In the genomic region with DNA sequence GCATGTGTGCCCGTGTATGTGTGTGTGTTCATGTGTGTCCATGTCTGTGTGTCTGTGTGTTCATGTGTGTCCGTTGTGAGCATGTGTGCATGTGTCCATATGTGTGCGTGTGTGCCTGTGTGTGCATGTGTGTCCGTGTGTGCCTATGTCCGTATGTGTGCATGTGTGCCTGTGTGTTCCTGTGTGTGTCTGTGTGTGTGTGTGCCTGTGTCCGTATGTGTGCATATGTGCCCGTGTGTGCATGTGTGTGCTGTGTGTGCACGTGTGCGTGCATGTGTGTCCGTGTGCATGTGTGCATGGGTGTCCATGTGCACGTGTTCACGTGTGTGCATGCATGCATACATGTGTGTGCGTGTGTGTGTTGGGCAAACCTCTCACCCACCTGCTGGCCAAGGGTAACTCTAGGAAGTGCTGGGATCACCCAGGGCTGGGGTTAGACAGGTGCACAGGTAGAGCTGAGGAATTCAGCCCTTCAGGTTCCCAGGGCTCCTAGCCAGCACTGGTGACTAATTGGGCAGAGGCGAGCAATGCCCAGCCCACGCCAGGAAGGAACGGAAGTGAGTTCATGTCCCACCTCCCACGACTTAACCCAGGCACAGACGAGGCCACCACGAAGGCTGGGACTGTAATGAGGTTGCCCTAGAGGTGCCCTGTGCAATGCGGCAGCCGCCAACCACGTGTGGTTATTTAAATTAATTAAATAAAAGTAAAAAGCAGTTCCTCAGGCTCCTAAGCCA, we compare ENCODE assay signal across 1 cellular context.
TF ChIP-seq lines count a peak whose summit lies in the region.

No MANE protein-coding gene starts in this region.

TF ChIP-seq in GM12878, 131 proteins besides CTCF, POLR2A, EP300 and RAD21 (continues in another document):
- TF ChIP-seq ETV6 (conservative IDR thresholded peaks at IDR 0.05 in 1 of 2, IDR thresholded peaks at IDR 0.05 in 1 of 2; ENCODE audit: borderline replicate concordance in 1 of 2, low read depth in 1 of 2): no peak
- TF ChIP-seq NR2C1 (IDR thresholded peaks at IDR 0.05): no peak
- peak; percentile 57 for TF ChIP-seq NR2F1 (conservative IDR thresholded peaks at IDR 0.05)
- TF ChIP-seq, protein P1, sequence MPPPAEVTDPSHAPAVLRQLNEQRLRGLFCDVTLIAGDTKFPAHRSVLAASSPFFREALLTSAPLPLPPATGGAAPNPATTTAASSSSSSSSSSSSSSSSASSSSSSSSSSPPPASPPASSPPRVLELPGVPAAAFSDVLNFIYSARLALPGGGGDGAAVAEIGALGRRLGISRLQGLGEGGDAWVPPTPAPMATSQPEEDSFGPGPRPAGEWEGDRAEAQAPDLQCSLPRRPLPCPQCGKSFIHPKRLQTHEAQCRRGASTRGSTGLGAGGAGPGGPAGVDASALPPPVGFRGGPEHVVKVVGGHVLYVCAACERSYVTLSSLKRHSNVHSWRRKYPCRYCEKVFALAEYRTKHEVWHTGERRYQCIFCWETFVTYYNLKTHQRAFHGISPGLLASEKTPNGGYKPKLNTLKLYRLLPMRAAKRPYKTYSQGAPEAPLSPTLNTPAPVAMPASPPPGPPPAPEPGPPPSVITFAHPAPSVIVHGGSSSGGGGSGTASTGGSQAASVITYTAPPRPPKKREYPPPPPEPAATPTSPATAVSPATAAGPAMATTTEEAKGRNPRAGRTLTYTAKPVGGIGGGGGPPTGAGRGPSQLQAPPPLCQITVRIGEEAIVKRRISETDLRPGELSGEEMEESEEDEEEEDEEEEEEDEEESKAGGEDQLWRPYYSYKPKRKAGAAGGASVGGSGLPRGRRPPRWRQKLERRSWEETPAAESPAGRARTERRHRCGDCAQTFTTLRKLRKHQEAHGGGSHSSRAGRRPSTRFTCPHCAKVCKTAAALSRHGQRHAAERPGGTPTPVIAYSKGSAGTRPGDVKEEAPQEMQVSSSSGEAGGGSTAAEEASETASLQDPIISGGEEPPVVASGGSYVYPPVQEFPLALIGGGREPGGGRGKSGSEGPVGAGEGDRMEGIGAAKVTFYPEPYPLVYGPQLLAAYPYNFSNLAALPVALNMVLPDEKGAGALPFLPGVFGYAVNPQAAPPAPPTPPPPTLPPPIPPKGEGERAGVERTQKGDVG (CRISPR knock-in tag; IDR thresholded peaks at IDR 0.05): no peak
- peak in 1 of 2 experiments; percentile 12; a peak in 1 of 4 replicates for TF ChIP-seq BHLHE40 (IDR thresholded peaks at IDR 0.05; ENCODE audit: borderline replicate concordance in 1 of 2, low read depth in 2 of 2, low read length in 1 of 2)
- TF ChIP-seq RELA (IDR thresholded peaks at IDR 0.05; ENCODE audit: borderline replicate concordance, partially characterized antibody): no peak
- TF ChIP-seq SMAD5 (IDR thresholded peaks at IDR 0.05; ENCODE audit: low read depth): no peak
- TF ChIP-seq ZNF24 (IDR thresholded peaks at IDR 0.05): no peak
- no peak for TF ChIP-seq WRNIP1 (IDR thresholded peaks at IDR 0.05; ENCODE audit: borderline replicate concordance, low read depth, low read length)
- TF ChIP-seq, protein P2, sequence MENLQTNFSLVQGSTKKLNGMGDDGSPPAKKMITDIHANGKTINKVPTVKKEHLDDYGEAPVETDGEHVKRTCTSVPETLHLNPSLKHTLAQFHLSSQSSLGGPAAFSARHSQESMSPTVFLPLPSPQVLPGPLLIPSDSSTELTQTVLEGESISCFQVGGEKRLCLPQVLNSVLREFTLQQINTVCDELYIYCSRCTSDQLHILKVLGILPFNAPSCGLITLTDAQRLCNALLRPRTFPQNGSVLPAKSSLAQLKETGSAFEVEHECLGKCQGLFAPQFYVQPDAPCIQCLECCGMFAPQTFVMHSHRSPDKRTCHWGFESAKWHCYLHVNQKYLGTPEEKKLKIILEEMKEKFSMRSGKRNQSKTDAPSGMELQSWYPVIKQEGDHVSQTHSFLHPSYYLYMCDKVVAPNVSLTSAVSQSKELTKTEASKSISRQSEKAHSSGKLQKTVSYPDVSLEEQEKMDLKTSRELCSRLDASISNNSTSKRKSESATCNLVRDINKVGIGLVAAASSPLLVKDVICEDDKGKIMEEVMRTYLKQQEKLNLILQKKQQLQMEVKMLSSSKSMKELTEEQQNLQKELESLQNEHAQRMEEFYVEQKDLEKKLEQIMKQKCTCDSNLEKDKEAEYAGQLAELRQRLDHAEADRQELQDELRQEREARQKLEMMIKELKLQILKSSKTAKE (IDR thresholded peaks at IDR 0.05; ENCODE audit: low read depth, poor library complexity, severe bottlenecking): no peak
- TF ChIP-seq, protein P3, sequence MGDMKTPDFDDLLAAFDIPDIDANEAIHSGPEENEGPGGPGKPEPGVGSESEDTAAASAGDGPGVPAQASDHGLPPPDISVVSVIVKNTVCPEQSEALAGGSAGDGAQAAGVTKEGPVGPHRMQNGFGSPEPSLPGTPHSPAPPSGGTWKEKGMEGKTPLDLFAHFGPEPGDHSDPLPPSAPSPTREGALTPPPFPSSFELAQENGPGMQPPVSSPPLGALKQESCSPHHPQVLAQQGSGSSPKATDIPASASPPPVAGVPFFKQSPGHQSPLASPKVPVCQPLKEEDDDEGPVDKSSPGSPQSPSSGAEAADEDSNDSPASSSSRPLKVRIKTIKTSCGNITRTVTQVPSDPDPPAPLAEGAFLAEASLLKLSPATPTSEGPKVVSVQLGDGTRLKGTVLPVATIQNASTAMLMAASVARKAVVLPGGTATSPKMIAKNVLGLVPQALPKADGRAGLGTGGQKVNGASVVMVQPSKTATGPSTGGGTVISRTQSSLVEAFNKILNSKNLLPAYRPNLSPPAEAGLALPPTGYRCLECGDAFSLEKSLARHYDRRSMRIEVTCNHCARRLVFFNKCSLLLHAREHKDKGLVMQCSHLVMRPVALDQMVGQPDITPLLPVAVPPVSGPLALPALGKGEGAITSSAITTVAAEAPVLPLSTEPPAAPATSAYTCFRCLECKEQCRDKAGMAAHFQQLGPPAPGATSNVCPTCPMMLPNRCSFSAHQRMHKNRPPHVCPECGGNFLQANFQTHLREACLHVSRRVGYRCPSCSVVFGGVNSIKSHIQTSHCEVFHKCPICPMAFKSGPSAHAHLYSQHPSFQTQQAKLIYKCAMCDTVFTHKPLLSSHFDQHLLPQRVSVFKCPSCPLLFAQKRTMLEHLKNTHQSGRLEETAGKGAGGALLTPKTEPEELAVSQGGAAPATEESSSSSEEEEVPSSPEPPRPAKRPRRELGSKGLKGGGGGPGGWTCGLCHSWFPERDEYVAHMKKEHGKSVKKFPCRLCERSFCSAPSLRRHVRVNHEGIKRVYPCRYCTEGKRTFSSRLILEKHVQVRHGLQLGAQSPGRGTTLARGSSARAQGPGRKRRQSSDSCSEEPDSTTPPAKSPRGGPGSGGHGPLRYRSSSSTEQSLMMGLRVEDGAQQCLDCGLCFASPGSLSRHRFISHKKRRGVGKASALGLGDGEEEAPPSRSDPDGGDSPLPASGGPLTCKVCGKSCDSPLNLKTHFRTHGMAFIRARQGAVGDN (IDR thresholded peaks at IDR 0.05): no peak
- no peak for TF ChIP-seq CHD1 (IDR thresholded peaks at IDR 0.05; ENCODE audit: low read depth, low read length)
- TF ChIP-seq HDGF (IDR thresholded peaks at IDR 0.05): peak; percentile 87
- no peak for TF ChIP-seq BRCA1 (IDR thresholded peaks at IDR 0.05; ENCODE audit: low read depth, low read length)
- no peak for TF ChIP-seq ZNF622 (IDR thresholded peaks at IDR 0.05)
- TF ChIP-seq TARDBP (IDR thresholded peaks at IDR 0.05; ENCODE audit: borderline replicate concordance): no peak
- no peak for TF ChIP-seq SREBF2 (IDR thresholded peaks at IDR 0.05; ENCODE audit: low read length)
- no peak for TF ChIP-seq IRF4 (IDR thresholded peaks at IDR 0.05; ENCODE audit: low read depth, low read length)
- no peak for TF ChIP-seq TCF3 (IDR thresholded peaks at IDR 0.05; ENCODE audit: borderline replicate concordance, insufficient read depth, low read depth, low read length)
- TF ChIP-seq IKZF1 (conservative IDR thresholded peaks at IDR 0.05): peak; percentile 35; the same call in 1 of the 2 replicates
- 0 out of 2 replicates have a peak, but pooled peaks have one; percentile 35 for TF ChIP-seq MTA2 (IDR thresholded peaks at IDR 0.05; ENCODE audit: low read depth)
- TF ChIP-seq TCF7 (IDR thresholded peaks at IDR 0.05; ENCODE audit: borderline replicate concordance): no peak
- TF ChIP-seq BCL11A (IDR thresholded peaks at IDR 0.05; ENCODE audit: low read depth, low read length): no peak
- TF ChIP-seq NFIC (IDR thresholded peaks at IDR 0.05; ENCODE audit: low read depth, low read length): no peak
- no peak for TF ChIP-seq LARP7 (IDR thresholded peaks at IDR 0.05)
- TF ChIP-seq, protein P4, sequence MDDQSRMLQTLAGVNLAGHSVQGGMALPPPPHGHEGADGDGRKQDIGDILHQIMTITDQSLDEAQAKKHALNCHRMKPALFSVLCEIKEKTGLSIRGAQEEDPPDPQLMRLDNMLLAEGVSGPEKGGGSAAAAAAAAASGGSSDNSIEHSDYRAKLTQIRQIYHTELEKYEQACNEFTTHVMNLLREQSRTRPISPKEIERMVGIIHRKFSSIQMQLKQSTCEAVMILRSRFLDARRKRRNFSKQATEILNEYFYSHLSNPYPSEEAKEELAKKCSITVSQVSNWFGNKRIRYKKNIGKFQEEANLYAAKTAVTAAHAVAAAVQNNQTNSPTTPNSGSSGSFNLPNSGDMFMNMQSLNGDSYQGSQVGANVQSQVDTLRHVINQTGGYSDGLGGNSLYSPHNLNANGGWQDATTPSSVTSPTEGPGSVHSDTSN (IDR thresholded peaks at IDR 0.05; ENCODE audit: insufficient replicate concordance, low read depth, low read length): no peak
- TF ChIP-seq, protein P5, sequence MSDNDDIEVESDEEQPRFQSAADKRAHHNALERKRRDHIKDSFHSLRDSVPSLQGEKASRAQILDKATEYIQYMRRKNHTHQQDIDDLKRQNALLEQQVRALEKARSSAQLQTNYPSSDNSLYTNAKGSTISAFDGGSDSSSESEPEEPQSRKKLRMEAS (IDR thresholded peaks at IDR 0.05; ENCODE audit: low read depth, low read length): no peak
- TF ChIP-seq, protein P6, sequence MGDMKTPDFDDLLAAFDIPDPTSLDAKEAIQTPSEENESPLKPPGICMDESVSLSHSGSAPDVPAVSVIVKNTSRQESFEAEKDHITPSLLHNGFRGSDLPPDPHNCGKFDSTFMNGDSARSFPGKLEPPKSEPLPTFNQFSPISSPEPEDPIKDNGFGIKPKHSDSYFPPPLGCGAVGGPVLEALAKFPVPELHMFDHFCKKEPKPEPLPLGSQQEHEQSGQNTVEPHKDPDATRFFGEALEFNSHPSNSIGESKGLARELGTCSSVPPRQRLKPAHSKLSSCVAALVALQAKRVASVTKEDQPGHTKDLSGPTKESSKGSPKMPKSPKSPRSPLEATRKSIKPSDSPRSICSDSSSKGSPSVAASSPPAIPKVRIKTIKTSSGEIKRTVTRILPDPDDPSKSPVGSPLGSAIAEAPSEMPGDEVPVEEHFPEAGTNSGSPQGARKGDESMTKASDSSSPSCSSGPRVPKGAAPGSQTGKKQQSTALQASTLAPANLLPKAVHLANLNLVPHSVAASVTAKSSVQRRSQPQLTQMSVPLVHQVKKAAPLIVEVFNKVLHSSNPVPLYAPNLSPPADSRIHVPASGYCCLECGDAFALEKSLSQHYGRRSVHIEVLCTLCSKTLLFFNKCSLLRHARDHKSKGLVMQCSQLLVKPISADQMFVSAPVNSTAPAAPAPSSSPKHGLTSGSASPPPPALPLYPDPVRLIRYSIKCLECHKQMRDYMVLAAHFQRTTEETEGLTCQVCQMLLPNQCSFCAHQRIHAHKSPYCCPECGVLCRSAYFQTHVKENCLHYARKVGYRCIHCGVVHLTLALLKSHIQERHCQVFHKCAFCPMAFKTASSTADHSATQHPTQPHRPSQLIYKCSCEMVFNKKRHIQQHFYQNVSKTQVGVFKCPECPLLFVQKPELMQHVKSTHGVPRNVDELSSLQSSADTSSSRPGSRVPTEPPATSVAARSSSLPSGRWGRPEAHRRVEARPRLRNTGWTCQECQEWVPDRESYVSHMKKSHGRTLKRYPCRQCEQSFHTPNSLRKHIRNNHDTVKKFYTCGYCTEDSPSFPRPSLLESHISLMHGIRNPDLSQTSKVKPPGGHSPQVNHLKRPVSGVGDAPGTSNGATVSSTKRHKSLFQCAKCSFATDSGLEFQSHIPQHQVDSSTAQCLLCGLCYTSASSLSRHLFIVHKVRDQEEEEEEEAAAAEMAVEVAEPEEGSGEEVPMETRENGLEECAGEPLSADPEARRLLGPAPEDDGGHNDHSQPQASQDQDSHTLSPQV (IDR thresholded peaks at IDR 0.05): no peak
- TF ChIP-seq, protein P7, sequence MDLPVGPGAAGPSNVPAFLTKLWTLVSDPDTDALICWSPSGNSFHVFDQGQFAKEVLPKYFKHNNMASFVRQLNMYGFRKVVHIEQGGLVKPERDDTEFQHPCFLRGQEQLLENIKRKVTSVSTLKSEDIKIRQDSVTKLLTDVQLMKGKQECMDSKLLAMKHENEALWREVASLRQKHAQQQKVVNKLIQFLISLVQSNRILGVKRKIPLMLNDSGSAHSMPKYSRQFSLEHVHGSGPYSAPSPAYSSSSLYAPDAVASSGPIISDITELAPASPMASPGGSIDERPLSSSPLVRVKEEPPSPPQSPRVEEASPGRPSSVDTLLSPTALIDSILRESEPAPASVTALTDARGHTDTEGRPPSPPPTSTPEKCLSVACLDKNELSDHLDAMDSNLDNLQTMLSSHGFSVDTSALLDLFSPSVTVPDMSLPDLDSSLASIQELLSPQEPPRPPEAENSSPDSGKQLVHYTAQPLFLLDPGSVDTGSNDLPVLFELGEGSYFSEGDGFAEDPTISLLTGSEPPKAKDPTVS (IDR thresholded peaks at IDR 0.05; ENCODE audit: low read depth, low read length): no peak
- TF ChIP-seq, protein P8, sequence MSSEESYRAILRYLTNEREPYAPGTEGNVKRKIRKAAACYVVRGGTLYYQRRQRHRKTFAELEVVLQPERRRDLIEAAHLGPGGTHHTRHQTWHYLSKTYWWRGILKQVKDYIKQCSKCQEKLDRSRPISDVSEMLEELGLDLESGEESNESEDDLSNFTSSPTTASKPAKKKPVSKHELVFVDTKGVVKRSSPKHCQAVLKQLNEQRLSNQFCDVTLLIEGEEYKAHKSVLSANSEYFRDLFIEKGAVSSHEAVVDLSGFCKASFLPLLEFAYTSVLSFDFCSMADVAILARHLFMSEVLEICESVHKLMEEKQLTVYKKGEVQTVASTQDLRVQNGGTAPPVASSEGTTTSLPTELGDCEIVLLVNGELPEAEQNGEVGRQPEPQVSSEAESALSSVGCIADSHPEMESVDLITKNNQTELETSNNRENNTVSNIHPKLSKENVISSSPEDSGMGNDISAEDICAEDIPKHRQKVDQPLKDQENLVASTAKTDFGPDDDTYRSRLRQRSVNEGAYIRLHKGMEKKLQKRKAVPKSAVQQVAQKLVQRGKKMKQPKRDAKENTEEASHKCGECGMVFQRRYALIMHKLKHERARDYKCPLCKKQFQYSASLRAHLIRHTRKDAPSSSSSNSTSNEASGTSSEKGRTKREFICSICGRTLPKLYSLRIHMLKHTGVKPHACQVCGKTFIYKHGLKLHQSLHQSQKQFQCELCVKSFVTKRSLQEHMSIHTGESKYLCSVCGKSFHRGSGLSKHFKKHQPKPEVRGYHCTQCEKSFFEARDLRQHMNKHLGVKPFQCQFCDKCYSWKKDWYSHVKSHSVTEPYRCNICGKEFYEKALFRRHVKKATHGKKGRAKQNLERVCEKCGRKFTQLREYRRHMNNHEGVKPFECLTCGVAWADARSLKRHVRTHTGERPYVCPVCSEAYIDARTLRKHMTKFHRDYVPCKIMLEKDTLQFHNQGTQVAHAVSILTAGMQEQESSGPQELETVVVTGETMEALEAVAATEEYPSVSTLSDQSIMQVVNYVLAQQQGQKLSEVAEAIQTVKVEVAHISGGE (CRISPR knock-in tag; IDR thresholded peaks at IDR 0.05): no peak
- TF ChIP-seq, protein P9, sequence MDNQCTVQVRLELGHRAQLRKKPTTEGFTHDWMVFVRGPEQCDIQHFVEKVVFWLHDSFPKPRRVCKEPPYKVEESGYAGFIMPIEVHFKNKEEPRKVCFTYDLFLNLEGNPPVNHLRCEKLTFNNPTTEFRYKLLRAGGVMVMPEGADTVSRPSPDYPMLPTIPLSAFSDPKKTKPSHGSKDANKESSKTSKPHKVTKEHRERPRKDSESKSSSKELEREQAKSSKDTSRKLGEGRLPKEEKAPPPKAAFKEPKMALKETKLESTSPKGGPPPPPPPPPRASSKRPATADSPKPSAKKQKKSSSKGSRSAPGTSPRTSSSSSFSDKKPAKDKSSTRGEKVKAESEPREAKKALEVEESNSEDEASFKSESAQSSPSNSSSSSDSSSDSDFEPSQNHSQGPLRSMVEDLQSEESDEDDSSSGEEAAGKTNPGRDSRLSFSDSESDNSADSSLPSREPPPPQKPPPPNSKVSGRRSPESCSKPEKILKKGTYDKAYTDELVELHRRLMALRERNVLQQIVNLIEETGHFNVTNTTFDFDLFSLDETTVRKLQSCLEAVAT (IDR thresholded peaks at IDR 0.05): no peak
